Comparison of ENCODE assay signal across 27 cellular contexts in the genomic region with DNA sequence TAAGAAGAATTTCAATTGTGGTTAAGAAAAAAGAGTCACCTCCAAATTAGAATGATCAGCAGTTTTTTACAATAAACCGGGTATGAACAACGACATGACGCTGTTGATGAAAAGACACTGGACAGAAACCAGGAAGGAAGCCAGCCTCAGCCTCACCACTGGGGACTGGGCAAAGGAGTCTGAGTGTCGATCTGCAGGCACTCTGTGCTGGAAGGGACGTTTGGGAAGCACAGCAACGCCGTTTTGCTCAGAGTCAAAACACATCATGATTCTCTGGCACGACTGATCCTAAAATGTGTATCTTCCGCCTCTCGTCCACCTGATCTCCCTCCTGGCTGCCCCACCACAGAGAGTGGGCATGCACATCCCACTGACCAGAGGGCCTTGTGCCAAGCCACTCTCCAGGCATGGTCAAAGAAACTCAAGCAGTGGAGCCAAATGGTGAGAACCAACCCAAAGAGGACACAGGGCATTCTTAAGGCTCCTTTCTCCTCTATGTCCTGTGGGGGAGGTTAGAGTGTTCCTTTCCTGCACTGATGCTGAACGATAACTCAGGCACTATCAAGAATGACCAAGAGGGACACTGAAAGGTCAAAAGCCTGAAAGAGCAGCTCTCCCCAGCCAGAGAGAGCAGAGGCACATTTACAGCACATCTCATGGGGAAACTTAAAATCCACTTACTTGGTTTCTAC.
DNase-seq lines count a peak whose midpoint lies in the region; ATAC-seq and TF ChIP-seq lines count a peak whose summit lies in the region.
"Had no signal": no experiment of that assay in that cellular context is flagged by ENCODE, and none has a peak within 500 bp of the region (broad histone marks: within the 10 kb centered on the region; RNA-seq: fewer than 3 reads in every experiment).

No MANE protein-coding gene starts in this region.

- H3K4me1 ChIP-seq in GM23248 (ENCODE audit: insufficient read depth) (no peaks in the 10 kb centered on the region), esophagus muscularis mucosa (peaks cover 0 to 11% (median 9%) of the 10 kb centered on the region in 4 donors), osteoblast (ENCODE audit: insufficient read depth, low read length) (peaks cover 6% of the 10 kb centered on the region), PC-3 (ENCODE audit: insufficient read depth, low read length) (no peaks in the 10 kb centered on the region)
- H3K4me1 ChIP-seq: left ventricle myocardium inferior, transverse colon had no signal

- H3K27ac Mint-ChIP-seq in WTC11 (no peak overlapping the region; the same call in 1 of the 2 replicates), mesothelial cell of epicardium (no peak overlapping the region)
- H3K27ac Mint-ChIP-seq: activated naive CD4-positive, alpha-beta T cell treated with anti-CD3 and anti-CD28 coated beads, Interleukin-2, amount 50 U/mL, for 24 hours; naive B cell; stimulated activated naive CD8-positive, alpha-beta T cell treated with anti-CD3 and anti-CD28 coated beads, Interleukin-15, amount 100 ng/mL, for 72 hours had no signal

- H3K4me2 ChIP-seq in GM23248 (ENCODE audit: unreplicated experiment) = no peak overlapping the region
- peak overlapping the region; percentile 68 for H3K4me2 ChIP-seq in osteoblast (ENCODE audit: insufficient read depth, low read length)
- no peak overlapping the region for H3K4me2 ChIP-seq in PC-3 (ENCODE audit: low read length)

- no peak for TF ChIP-seq CTCF in WTC11 (IDR thresholded peaks at IDR 0.05)
- no peak for TF ChIP-seq CTCF in esophagus muscularis mucosa (IDR thresholded peaks at IDR 0.05)
- TF ChIP-seq CTCF in osteoblast (IDR thresholded peaks at IDR 0.05; ENCODE audit: extremely low read depth, low read depth, low read length) = no peak
- no peak for TF ChIP-seq CTCF in mesothelial cell of epicardium (IDR thresholded peaks at IDR 0.05; ENCODE audit: unreplicated experiment)
- TF ChIP-seq CTCF in PC-3 (conservative IDR thresholded peaks at IDR 0.05; ENCODE audit: low read depth, low read length) = no peak

- H3K27ac ChIP-seq in GM23248 (no peak overlapping the region), esophagus muscularis mucosa (replicated peaks in 1 of 4) (no peak overlapping the region), osteoblast (ENCODE audit: low read depth, low read length) (peak overlapping the region; percentile 62), PC-3 (ENCODE audit: low read length) (no peak overlapping the region)
- H3K27ac ChIP-seq: HL-60, left ventricle myocardium inferior, transverse colon had no signal

- H3K27me3 ChIP-seq in GM23248 (replicated peaks; ENCODE audit: insufficient read depth) (no peaks in the 10 kb centered on the region), esophagus muscularis mucosa (no peaks in the 10 kb centered on the region), osteoblast (ENCODE audit: insufficient read depth, low read length) (no peaks in the 10 kb centered on the region), PC-3 (ENCODE audit: low read length) (no peaks in the 10 kb centered on the region)
- H3K27me3 ChIP-seq: BE2C, dorsolateral prefrontal cortex, transverse colon had no signal

- H2AFZ ChIP-seq in GM23248 = peak overlapping the region; percentile 15; the same call in 1 of the 2 replicates
- peak overlapping the region; percentile 94 for H2AFZ ChIP-seq in osteoblast (ENCODE audit: low read length)
- no peak overlapping the region for H2AFZ ChIP-seq in PC-3 (ENCODE audit: low read length)

- H3K36me3 ChIP-seq in GM23248 (ENCODE audit: low read depth) = no peaks in the 10 kb centered on the region
- no peaks in the 10 kb centered on the region for H3K36me3 ChIP-seq in esophagus muscularis mucosa
- H3K36me3 ChIP-seq in osteoblast (ENCODE audit: insufficient read depth, low read length) = no peaks in the 10 kb centered on the region
- H3K36me3 ChIP-seq in PC-3 (ENCODE audit: low read depth, low read length) = no peaks in the 10 kb centered on the region
- H3K36me3 ChIP-seq: BE2C, left ventricle myocardium inferior, transverse colon had no signal

- H3K9ac ChIP-seq in GM23248 (no peak overlapping the region), PC-3 (ENCODE audit: low read length) (no peak overlapping the region)

- H3K27me3 Mint-ChIP-seq in WTC11 (ENCODE audit: low read depth) = no peaks in the 10 kb centered on the region
- no peaks in the 10 kb centered on the region for H3K27me3 Mint-ChIP-seq in mesothelial cell of epicardium (ENCODE audit: low read depth)
- H3K27me3 Mint-ChIP-seq: activated naive CD4-positive, alpha-beta T cell treated with anti-CD3 and anti-CD28 coated beads, Interleukin-2, amount 50 U/mL, for 24 hours; stimulated activated naive CD8-positive, alpha-beta T cell treated with anti-CD3 and anti-CD28 coated beads, Interleukin-15, amount 100 ng/mL, for 72 hours had no signal

- no peak overlapping the region for H3K4me3 Mint-ChIP-seq in WTC11
- no peak overlapping the region for H3K4me3 Mint-ChIP-seq in mesothelial cell of epicardium
- H3K4me3 Mint-ChIP-seq: activated naive CD4-positive, alpha-beta T cell treated with anti-CD3 and anti-CD28 coated beads, Interleukin-2, amount 50 U/mL, for 24 hours; stimulated activated naive CD8-positive, alpha-beta T cell treated with anti-CD3 and anti-CD28 coated beads, Interleukin-15, amount 100 ng/mL, for 72 hours had no signal

- no peak for TF ChIP-seq POLR2A in esophagus muscularis mucosa (IDR thresholded peaks at IDR 0.05; ENCODE audit: low read depth)

- peaks cover 39% of the 10 kb centered on the region for H3K36me3 Mint-ChIP-seq in WTC11
- H3K36me3 Mint-ChIP-seq in mesothelial cell of epicardium = peaks cover 13% of the 10 kb centered on the region

- no peaks in the 10 kb centered on the region for H4K20me1 ChIP-seq in GM23248 (ENCODE audit: insufficient read depth)
- H4K20me1 ChIP-seq in osteoblast (ENCODE audit: insufficient read depth, low read length) = no peaks in the 10 kb centered on the region
- H4K20me1 ChIP-seq in PC-3 (ENCODE audit: low read length) = no peaks in the 10 kb centered on the region

- peak; percentile 28 for DNase-seq in GM23248
- no peak for DNase-seq in WTC11 (ENCODE audit: low spot score)
- peak; percentile 64 for DNase-seq in esophagus muscularis mucosa (ENCODE audit: extremely low spot score)
- peak; percentile 87 for DNase-seq in osteoblast (ENCODE audit: insufficient read length, low spot score, missing footprints)
- DNase-seq in mesothelial cell of epicardium (ENCODE audit: low spot score in 2 of 2, unreplicated experiment in 2 of 2) = no peak
- no peak for DNase-seq in NCI-H345 (lab: John Stamatoyannopoulos, UW)
- no peak for DNase-seq in activated CD4-positive, alpha-beta T cell treated with anti-CD3 and anti-CD28 coated beads for 4 hours
- DNase-seq in PC-3 = no peak
- DNase-seq: activated CD4-positive, alpha-beta T cell treated with anti-CD3 and anti-CD28 coated beads, Interleukin-2, amount 50 U/mL, for 4 hours; activated CD4-positive, CD25-positive, alpha-beta regulatory T cell; activated CD8-positive, alpha-beta memory T cell treated with anti-CD3 and anti-CD28 coated beads, Interleukin-2, amount 50 U/mL, for 4 hours; BE2C; central memory CD4-positive, alpha-beta T cell; DMS53; dorsolateral prefrontal cortex; left ventricle myocardium inferior; naive B cell; NCI-H1048; NCI-H1694 treated with DMSO at 0.1 percent for 48 hours; NCI-H2171; NCI-H524; SIG-M5; stimulated activated naive CD8-positive, alpha-beta T cell treated with anti-CD3 and anti-CD28 coated beads, Interleukin-15, amount 100 ng/mL, for 72 hours; transverse colon had no signal

- no TSS peak for BruUV-seq in PC-3 (replicated peaks; lab: Mats Ljungman, UMichigan)

- H3K9me3 ChIP-seq in GM23248 (ENCODE audit: low read depth) = no peaks in the 10 kb centered on the region
- H3K9me3 ChIP-seq in esophagus muscularis mucosa = no peaks in the 10 kb centered on the region
- no peaks in the 10 kb centered on the region for H3K9me3 ChIP-seq in osteoblast (ENCODE audit: low read depth, low read length)
- no peaks in the 10 kb centered on the region for H3K9me3 ChIP-seq in PC-3 (ENCODE audit: low read length)
- H3K9me3 ChIP-seq: BE2C, left ventricle myocardium inferior, transverse colon had no signal

- H3K9me3 Mint-ChIP-seq in WTC11 (peaks cover 33% of the 10 kb centered on the region), mesothelial cell of epicardium (peaks cover 20% of the 10 kb centered on the region)
- H3K9me3 Mint-ChIP-seq: activated naive CD4-positive, alpha-beta T cell treated with anti-CD3 and anti-CD28 coated beads, Interleukin-2, amount 50 U/mL, for 24 hours; stimulated activated naive CD8-positive, alpha-beta T cell treated with anti-CD3 and anti-CD28 coated beads, Interleukin-15, amount 100 ng/mL, for 72 hours had no signal

- peaks cover 44% of the 10 kb centered on the region for H3K79me2 ChIP-seq in GM23248 (ENCODE audit: insufficient read depth)
- H3K79me2 ChIP-seq in osteoblast (ENCODE audit: insufficient read depth, low read length) = peaks cover 4% of the 10 kb centered on the region
- no peaks in the 10 kb centered on the region for H3K79me2 ChIP-seq in PC-3 (ENCODE audit: low read length)

- H3K4me1 Mint-ChIP-seq in WTC11 (peaks cover 43% of the 10 kb centered on the region), mesothelial cell of epicardium (peaks cover 3% of the 10 kb centered on the region)
- H3K4me1 Mint-ChIP-seq: activated naive CD4-positive, alpha-beta T cell treated with anti-CD3 and anti-CD28 coated beads, Interleukin-2, amount 50 U/mL, for 24 hours; stimulated activated naive CD8-positive, alpha-beta T cell treated with anti-CD3 and anti-CD28 coated beads, Interleukin-15, amount 100 ng/mL, for 72 hours had no signal

- H3K9me2 ChIP-seq in GM23248 (ENCODE audit: insufficient read depth) (no peaks in the 10 kb centered on the region), PC-3 (replicated peaks; ENCODE audit: low read length) (no peaks in the 10 kb centered on the region)

- intact Hi-C loops in esophagus muscularis mucosa (cut with DNase I) (no loop called here), PC-3 (cut with micrococcal nuclease) (no loop called here)

- POLR2A ChIA-PET in WTC11 (lab: Charles Lee) = no interaction called here
- POLR2A ChIA-PET in PC-3 (lab: Charles Lee; ENCODE audit: unreplicated experiment) = no interaction called here

- CTCF ChIA-PET in WTC11 (lab: Charles Lee) (no interaction called here), PC-3 (lab: Charles Lee) (no interaction called here)

- in situ Hi-C loops in GM23248 (cut with MboI) = no loop called here

- H3F3A ChIP-seq in GM23248 (ENCODE audit: insufficient read depth) = no peaks in the 10 kb centered on the region
- no peaks in the 10 kb centered on the region for H3F3A ChIP-seq in PC-3 (ENCODE audit: low read length, unreplicated experiment)

- H3K4me3 ChIP-seq in GM23248 (no peak overlapping the region), esophagus muscularis mucosa (no peak overlapping the region), osteoblast (ENCODE audit: insufficient read depth, low read length) (peak overlapping the region; percentile 60), PC-3 (ENCODE audit: low read length) (no peak overlapping the region)
- H3K4me3 ChIP-seq: left ventricle myocardium inferior, transverse colon had no signal

- ATAC-seq in WTC11 = peak; percentile 41; the same call in 1 of the 2 replicates
- no peak for ATAC-seq in PC-3
- ATAC-seq: Panc1; stimulated activated naive CD8-positive, alpha-beta T cell treated with anti-CD3 and anti-CD28 coated beads, Interleukin-15, amount 100 ng/mL, for 72 hours had no signal

- TF ChIP-seq EP300 in esophagus muscularis mucosa (IDR thresholded peaks at IDR 0.05) = no peak

- WGBS in GM23248 (ENCODE audit: low coverage in 1 of 2, low lambda C conversion rate in 2 of 2, missing lambda C conversion rate in 2 of 2), 2 experiments = 64 to 69% methylated on average over 11 of the region's 11 CpGs
- 59% methylated on average over 11 of the region's 11 CpGs for WGBS in esophagus muscularis mucosa

Comparison
In these comparisons a context has a peak if more than half of its experiments do, and no peak if none do; other contexts are left out.
1. DNase-seq: peak in GM23248 (single experiment), esophagus muscularis mucosa (single experiment) and osteoblast (single experiment); none in WTC11 (single experiment), mesothelial cell of epicardium (0 of 2), NCI-H345 (single experiment), activated CD4-positive, alpha-beta T cell treated with anti-CD3 and anti-CD28 coated beads for 4 hours (0 of 2) and PC-3 (single experiment).